ENCODE assay signal across 29 cellular contexts in genomic region chr1:18592368-18592767, GRCh38. TPM values are rescaled to one million over a fixed set of nuclear protein-coding genes. Genes with fewer than 3 reads are reported as not detected.
"Had no signal": no experiment of that assay in that cellular context is flagged by ENCODE, and none has a peak within 500 bp of the region (broad histone marks: within the 10 kb centered on the region; RNA-seq: fewer than 3 reads in every experiment).

No MANE protein-coding gene starts in this region.

- FAIRE-seq: endometrium, islet of Langerhans, small intestine had no signal

- ATAC-seq: activated naive CD4-positive, alpha-beta T cell treated with anti-CD3 and anti-CD28 coated beads, Interleukin-2, amount 50 U/mL, for 72 hours; activated T-cell treated with anti-CD3 and anti-CD28 coated beads, Interleukin-2, amount 50 U/mL, for 72 hours; left lung; lower lobe of right lung; mucosa of descending colon; natural killer cell treated with Interleukin-12 subunit alpha and Interleukin-12 subunit beta and Interleukin-15 and Interleukin-18, amount 100 ng/mL, for 72 hours; sciatic nerve; stimulated activated naive B cell treated with anti-CD40 and anti-IgM and Interleukin-4, amounts not matched to agents 10 μg/mL and 1 μg/mL and 100 μg/mL, for 72 hours had no signal

- H3K36me3 ChIP-seq: breast epithelium, esophagus squamous epithelium, left lung, lower lobe of right lung, stomach, thyroid gland, upper lobe of left lung, vagina had no signal

- H3K4me3 ChIP-seq: breast epithelium, esophagus squamous epithelium, left lung, lower lobe of right lung, mucosa of descending colon, stomach, thyroid gland, upper lobe of left lung, vagina had no signal

- DNase-seq: activated CD4-positive, alpha-beta T cell treated with anti-CD3 and anti-CD28 coated beads for 4 hours; activated CD4-positive, alpha-beta T cell treated with anti-CD3 and anti-CD28 coated beads, Interleukin-2, amount 50 U/mL, for 4 hours; activated naive CD4-positive, alpha-beta T cell; activated T-cell treated with anti-CD3 and anti-CD28 coated beads for 4 hours; activated T-cell treated with anti-CD3 and anti-CD28 coated beads, Interleukin-2, amount 50 U/mL, for 72 hours; dermis blood vessel endothelial cell; effector CD4-positive, alpha-beta T cell; esophagus squamous epithelium; foreskin melanocyte; left lung; lower lobe of right lung; mesenchymal stem cell; mucosa of descending colon; small intestine; stimulated activated naive B cell treated with anti-CD40 and anti-IgM and Interleukin-4, amounts not matched to agents 10 μg/mL and 1 μg/mL and 100 μg/mL, for 72 hours; stomach; thyroid gland; upper lobe of left lung had no signal

- H3K4me1 ChIP-seq: breast epithelium, esophagus squamous epithelium, left lung, lower lobe of right lung, thyroid gland, upper lobe of left lung, vagina had no signal

- H3K27ac ChIP-seq: breast epithelium, epithelial cell of prostate, esophagus squamous epithelium, left lung, lower lobe of right lung, stomach, thyroid gland, upper lobe of left lung, vagina had no signal

- H3K9me3 ChIP-seq: breast epithelium, esophagus squamous epithelium, left lung, lower lobe of right lung, mucosa of descending colon, stomach, thyroid gland, upper lobe of left lung, vagina had no signal

- H3K27me3 ChIP-seq: thyroid gland, upper lobe of left lung, vagina had no signal

RNA-seq across cellular contexts. Expression of gene PAX7, which starts 38.3 kb away (rescaled TPM):
- total RNA-seq: activated naive CD4-positive, alpha-beta T cell treated with anti-CD3 and anti-CD28 coated beads, Interleukin-2, amount 50 U/mL, for 72 hours; activated T-cell treated with anti-CD3 and anti-CD28 coated beads, Interleukin-2, amount 50 U/mL, for 72 hours; breast epithelium; dermis blood vessel endothelial cell; esophagus squamous epithelium; left lung; lower lobe of right lung; mucosa of descending colon; myocyte; natural killer cell treated with Interleukin-12 subunit alpha and Interleukin-12 subunit beta and Interleukin-15 and Interleukin-18, amount 100 ng/mL, for 72 hours; osteocyte; posterior vena cava; sciatic nerve; stomach; upper lobe of left lung; vagina had no signal
- polyA plus RNA-seq: stomach had no signal
